In the genomic region with DNA sequence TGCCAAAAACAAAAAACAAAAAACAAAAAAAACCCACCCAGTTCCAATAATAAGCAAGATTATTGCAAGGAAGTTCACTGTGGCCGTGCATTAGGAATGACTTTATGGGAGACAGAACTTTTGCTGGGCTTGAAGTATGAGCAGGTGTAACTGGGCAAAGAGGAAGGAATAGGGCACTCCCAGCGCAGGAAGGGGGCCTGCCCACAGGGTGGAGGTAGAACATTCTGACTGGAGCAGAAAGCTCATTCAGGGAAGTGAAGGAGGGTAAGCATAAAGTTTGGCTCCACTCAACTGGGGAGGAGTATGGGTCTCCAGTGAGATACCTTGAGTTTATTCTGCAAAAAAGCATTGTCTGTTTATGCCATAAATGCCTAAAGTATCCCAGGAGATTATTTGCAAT, we compare ENCODE assay signal across 10 cellular contexts. TPM values are rescaled to one million over a fixed set of nuclear protein-coding genes. Genes with fewer than 3 reads are reported as not detected.
DNase-seq lines count a peak whose midpoint lies in the region; ATAC-seq and TF ChIP-seq lines count a peak whose summit lies in the region.
"Had no signal": no experiment of that assay in that cellular context is flagged by ENCODE, and none has a peak within 500 bp of the region (broad histone marks: within the 10 kb centered on the region; RNA-seq: fewer than 3 reads in every experiment).

No MANE protein-coding gene starts in this region.

- no peaks in the 10 kb centered on the region for H3K36me3 ChIP-seq in H7 (replicated peaks; ENCODE audit: control insufficient read depth, insufficient read depth, low read length)
- no peaks in the 10 kb centered on the region for H3K36me3 ChIP-seq in CD4-positive, alpha-beta memory T cell (ENCODE audit: insufficient read depth, low read length)

- H3K9me3 Mint-ChIP-seq in CD4-positive, alpha-beta memory T cell: peaks cover 0 to 2% (median 0%) of the 10 kb centered on the region in 8 donors
- H3K9me3 Mint-ChIP-seq: activated CD4-positive, alpha-beta memory T cell treated with anti-CD3 and anti-CD28 coated beads for 36 hours had no signal

- CTCF ChIA-PET in GM10248 (lab: Yijun Ruan, JAX): no interaction called here
- CTCF ChIA-PET in CD4-positive, alpha-beta memory T cell (lab: Charles Lee; ENCODE audit: partially characterized antibody): no interaction called here

- H3K27me3 Mint-ChIP-seq in CD4-positive, alpha-beta memory T cell: peaks cover 9 to 19% of the 10 kb centered on the region in 2 donors

- no peak overlapping the region for H3K4me3 ChIP-seq in H7 (ENCODE audit: insufficient read depth, low read depth, low read length)
- H3K4me3 ChIP-seq in CD4-positive, alpha-beta memory T cell (ENCODE audit: low read length in 2 of 2): no peak overlapping the region

- no peak for ATAC-seq in HG03095 (IDR thresholded peaks at IDR 0.05; ENCODE audit: unreplicated experiment)

- DNase-seq in COLO829 (ENCODE audit: low spot score): peak; percentile 29
- DNase-seq in H7: peak; percentile 55
- DNase-seq in RPMI8226: peak; percentile 51
- peak; percentile 74 for DNase-seq in iPS-NIHi7 (ENCODE audit: extremely low spot score)
- no peak for DNase-seq in GM10248 (ENCODE audit: extremely low spot score)
- no peak for DNase-seq in activated effector memory CD4-positive, alpha-beta T cell treated with Interleukin-2 at 50 U/mL for 16 hours
- no peak for DNase-seq in CD4-positive, alpha-beta memory T cell
- DNase-seq: activated CD4-positive, alpha-beta memory T cell treated with anti-CD3 and anti-CD28 coated beads for 36 hours; NCI-H2029 treated with DMSO at 0.1 percent for 48 hours had no signal

- H3K27ac ChIP-seq in CD4-positive, alpha-beta memory T cell (ENCODE audit: low read depth, low read length): no peak overlapping the region

- POLR2A ChIA-PET in GM10248 (lab: Yijun Ruan, JAX): no interaction called here
- POLR2A ChIA-PET in CD4-positive, alpha-beta memory T cell (lab: Charles Lee; ENCODE audit: partially characterized antibody): no interaction called here

- H3K4me3 Mint-ChIP-seq in CD4-positive, alpha-beta memory T cell: no peak overlapping the region
- H3K4me3 Mint-ChIP-seq: activated CD4-positive, alpha-beta memory T cell treated with anti-CD3 and anti-CD28 coated beads for 36 hours had no signal

- H3K27ac Mint-ChIP-seq in CD4-positive, alpha-beta memory T cell: no peak overlapping the region
- H3K27ac Mint-ChIP-seq: activated CD4-positive, alpha-beta memory T cell treated with anti-CD3 and anti-CD28 coated beads for 36 hours had no signal

- no peaks in the 10 kb centered on the region for H3K4me1 Mint-ChIP-seq in CD4-positive, alpha-beta memory T cell

- TF ChIP-seq CTCF in GM10248 (IDR thresholded peaks at IDR 0.05; ENCODE audit: control extremely low read depth, extremely low read depth, low read depth, missing control alignments): no peak

- H3K9me3 ChIP-seq in CD4-positive, alpha-beta memory T cell (ENCODE audit: control insufficient read depth in 1 of 2, low read length in 2 of 2): no peaks in the 10 kb centered on the region

- no peaks in the 10 kb centered on the region for H3K27me3 ChIP-seq in H7 (ENCODE audit: control insufficient read depth, insufficient read depth, low read length)
- H3K27me3 ChIP-seq in CD4-positive, alpha-beta memory T cell (ENCODE audit: insufficient read depth, low read length): no peaks in the 10 kb centered on the region

- H3K36me3 Mint-ChIP-seq in CD4-positive, alpha-beta memory T cell: no peaks in the 10 kb centered on the region
- H3K36me3 Mint-ChIP-seq: activated CD4-positive, alpha-beta memory T cell treated with anti-CD3 and anti-CD28 coated beads for 36 hours had no signal

- intact Hi-C loops in CD4-positive, alpha-beta memory T cell (cut with micrococcal nuclease): no loop called here

- H3K4me1 ChIP-seq in CD4-positive, alpha-beta memory T cell (ENCODE audit: insufficient read depth, low read length): no peaks in the 10 kb centered on the region

RNA-seq across cellular contexts. Expression of gene WIPF3, which starts 42.1 kb away (rescaled TPM):
- 1.4 and 2.5 TPM in 2 replicates for total RNA-seq in H7 (2014; rRNA removed; shearing (Covaris generic))
- total RNA-seq in CD4-positive, alpha-beta memory T cell: not detected
- polyA plus RNA-seq in CD4-positive, alpha-beta memory T cell: not detected
- total RNA-seq: activated CD4-positive, alpha-beta memory T cell treated with anti-CD3 and anti-CD28 coated beads for 36 hours had no signal

Comparison
In these comparisons a context has a peak if more than half of its experiments do, and no peak if none do; other contexts are left out.
1. DNase-seq: peak in COLO829 (single experiment), H7 (single experiment), RPMI8226 (single experiment) and iPS-NIHi7 (single experiment); none in GM10248 (single experiment), activated effector memory CD4-positive, alpha-beta T cell treated with Interleukin-2 at 50 U/mL for 16 hours (single experiment) and CD4-positive, alpha-beta memory T cell (0 of 5).